Comparison of ENCODE assay signal across 11 cellular contexts in genomic region chr3:159711560-159712333, GRCh38.
A peak's percentile ranks its signal among the peaks of the same experiment; 100 is the strongest.
DNase-seq lines count a peak whose midpoint lies in the region; ATAC-seq, FAIRE-seq and TF ChIP-seq lines count a peak whose summit lies in the region.
"Had no signal": no experiment of that assay in that cellular context is flagged by ENCODE, and none has a peak within 500 bp of the region (broad histone marks: within the 10 kb centered on the region; RNA-seq: fewer than 3 reads in every experiment).

No MANE protein-coding gene starts in this region.

- H3K27me3 ChIP-seq in heart right ventricle, result no peaks in the 10 kb centered on the region

- peak; percentile 95 for FAIRE-seq in H54 (lab: Jason Lieb, UNC)

- H3K36me3 ChIP-seq in heart right ventricle, result no peaks in the 10 kb centered on the region
- H3K36me3 ChIP-seq: HAP-1 had no signal

- no peak for TF ChIP-seq CTCF in heart right ventricle (IDR thresholded peaks at IDR 0.05)

- intact Hi-C loops in heart right ventricle (cut with DNase I) (loop anchor here in 3 of 10 donors (5.0 kb wide), 1 partner anchor 51 kb away; no protein-coding TSS in a partner anchor), sciatic nerve (cut with DNase I) (no loop called here)

- H3K4me3 Mint-ChIP-seq in activated naive CD8-positive, alpha-beta T cell treated with anti-CD3 and anti-CD28 coated beads, Interleukin-2, amount 50 U/mL, for 24 hours, result no peak overlapping the region
- H3K4me3 Mint-ChIP-seq: activated T-helper 1 cell treated with anti-CD3 and anti-CD28 coated beads, Interleukin-12 subunit alpha, Interleukin-12 subunit beta, Interleukin-2, Interleukin-4 antibody, amounts not matched to agents 30 ng/mL and 10 ng/mL and 1 ng/mL, durations not matched to agents 14 hours and 24 hours and 36 hours had no signal

- no peaks in the 10 kb centered on the region for H3K27me3 Mint-ChIP-seq in activated naive CD8-positive, alpha-beta T cell treated with anti-CD3 and anti-CD28 coated beads, Interleukin-2, amount 50 U/mL, for 24 hours

- WGBS in heart right ventricle, 2 donors, result 22% methylated on average over 7 of the region's 7 CpGs

- TF ChIP-seq POLR2A in H54 (IDR thresholded peaks at IDR 0.05; ENCODE audit: low read depth, low read length), result no peak

- no peaks in the 10 kb centered on the region for H3K4me1 Mint-ChIP-seq in activated naive CD8-positive, alpha-beta T cell treated with anti-CD3 and anti-CD28 coated beads, Interleukin-2, amount 50 U/mL, for 24 hours

- H3K9me3 Mint-ChIP-seq in activated naive CD8-positive, alpha-beta T cell treated with anti-CD3 and anti-CD28 coated beads, Interleukin-2, amount 50 U/mL, for 24 hours, result no peaks in the 10 kb centered on the region
- H3K9me3 Mint-ChIP-seq: activated T-helper 1 cell treated with anti-CD3 and anti-CD28 coated beads, Interleukin-12 subunit alpha, Interleukin-12 subunit beta, Interleukin-2, Interleukin-4 antibody, amounts not matched to agents 30 ng/mL and 10 ng/mL and 1 ng/mL, durations not matched to agents 14 hours and 24 hours and 36 hours had no signal

- peak; percentile 59 for DNase-seq in H54 (ENCODE audit: insufficient read length, low spot score)
- peak; percentile 65 for DNase-seq in amniotic stem cell (lab: John Stamatoyannopoulos, UW)
- peak in 1 of 2 donors; percentile 78 for DNase-seq in heart right ventricle
- no peak for DNase-seq in sciatic nerve (ENCODE audit: low spot score)
- no peak for DNase-seq in GF-D8 (lab: John Stamatoyannopoulos, UW)
- no peak for DNase-seq in NCI-H446 (lab: John Stamatoyannopoulos, UW)
- DNase-seq in activated naive CD8-positive, alpha-beta T cell treated with anti-CD3 and anti-CD28 coated beads, Interleukin-2, amount 50 U/mL, for 24 hours, result no peak

- no peak overlapping the region for H3K27ac Mint-ChIP-seq in activated naive CD8-positive, alpha-beta T cell treated with anti-CD3 and anti-CD28 coated beads, Interleukin-2, amount 50 U/mL, for 24 hours
- H3K27ac Mint-ChIP-seq: activated T-helper 1 cell treated with anti-CD3 and anti-CD28 coated beads, Interleukin-12 subunit alpha, Interleukin-12 subunit beta, Interleukin-2, Interleukin-4 antibody, amounts not matched to agents 30 ng/mL and 10 ng/mL and 1 ng/mL, durations not matched to agents 14 hours and 24 hours and 36 hours had no signal

- peaks cover 0 to 22% (median 6%) of the 10 kb centered on the region in 11 donors for H3K9me3 ChIP-seq in heart right ventricle
- H3K9me3 ChIP-seq: HAP-1 had no signal

- no peak overlapping the region for H3K4me3 ChIP-seq in heart right ventricle
- H3K4me3 ChIP-seq: HAP-1, SK-N-MC had no signal

- H3K4me1 ChIP-seq in heart right ventricle, result peaks cover 0 to 20% (median 12%) of the 10 kb centered on the region in 9 donors
- H3K4me1 ChIP-seq: HAP-1 had no signal

- H3K27ac ChIP-seq in heart right ventricle, result peak overlapping the region in 9 of 10 donors; percentile 53 to 82 (median 71)
- H3K27ac ChIP-seq: SK-N-MC had no signal

- peak; percentile 87 to 100 (median 98) for ATAC-seq in heart right ventricle
- ATAC-seq in sciatic nerve, result peak; percentile 74
- ATAC-seq in HG03432 (IDR thresholded peaks at IDR 0.05; ENCODE audit: unreplicated experiment), result no peak
- no peak for ATAC-seq in activated naive CD8-positive, alpha-beta T cell treated with anti-CD3 and anti-CD28 coated beads, Interleukin-2, amount 50 U/mL, for 24 hours

- no peaks in the 10 kb centered on the region for H3K36me3 Mint-ChIP-seq in activated naive CD8-positive, alpha-beta T cell treated with anti-CD3 and anti-CD28 coated beads, Interleukin-2, amount 50 U/mL, for 24 hours (ENCODE audit: low read depth)

Comparison
In these comparisons a context has a peak if more than half of its experiments do, and no peak if none do; other contexts are left out.
1. DNase-seq: peak in H54 (single experiment) and amniotic stem cell (single experiment); none in sciatic nerve (single experiment), GF-D8 (single experiment), NCI-H446 (0 of 2) and activated naive CD8-positive, alpha-beta T cell treated with anti-CD3 and anti-CD28 coated beads, Interleukin-2, amount 50 U/mL, for 24 hours (single experiment).
2. ATAC-seq: peak in heart right ventricle (8 of 8) and sciatic nerve (single experiment); none in HG03432 (single experiment) and activated naive CD8-positive, alpha-beta T cell treated with anti-CD3 and anti-CD28 coated beads, Interleukin-2, amount 50 U/mL, for 24 hours (single experiment).